ENCODE assay signal across 8 cellular contexts in the genomic region with DNA sequence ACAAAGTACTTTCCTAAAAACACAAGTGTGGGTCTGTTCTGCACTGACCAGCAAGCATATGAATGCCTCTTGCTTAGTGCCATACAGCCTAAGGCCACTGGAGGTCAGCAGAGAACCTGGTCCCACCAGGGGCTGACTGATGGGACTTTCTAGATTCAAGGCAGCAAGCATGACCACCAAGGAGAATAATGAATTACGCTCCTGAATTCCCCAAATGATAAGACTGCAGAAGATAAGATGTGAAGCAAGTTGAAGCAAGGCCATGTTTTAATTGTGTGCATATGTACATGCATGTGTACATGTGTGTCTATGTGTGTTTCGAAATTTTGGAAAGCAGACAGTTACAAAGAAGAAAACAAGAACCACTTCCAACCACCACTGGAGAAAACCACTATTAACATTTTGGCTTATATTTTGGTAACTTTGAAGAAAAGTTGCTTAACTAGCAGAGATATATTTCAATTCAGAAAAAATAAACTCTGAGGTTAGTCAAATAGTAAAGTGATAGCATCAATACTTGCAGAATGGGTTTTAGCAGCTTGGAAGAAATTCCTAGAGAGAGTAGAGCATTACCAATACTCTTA.
DNase-seq lines count a peak whose midpoint lies in the region; ATAC-seq, FAIRE-seq and TF ChIP-seq lines count a peak whose summit lies in the region.

No MANE protein-coding gene starts in this region.

- H3K27ac ChIP-seq in DND-41 (ENCODE audit: low read length) (no peak overlapping the region), Panc1 (ENCODE audit: low read length) (no peak overlapping the region), testis (no peak overlapping the region)

- peak; percentile 84 for TF ChIP-seq CTCF in DND-41 (IDR thresholded peaks at IDR 0.05; ENCODE audit: borderline replicate concordance, extremely low read depth, low read length, poor library complexity, severe bottlenecking)
- TF ChIP-seq CTCF in Panc1 (IDR thresholded peaks at IDR 0.05) = peak; percentile 88
- TF ChIP-seq CTCF in fibroblast of the aortic adventitia (IDR thresholded peaks at IDR 0.05; ENCODE audit: insufficient read depth, low read length) = peak; percentile 99
- TF ChIP-seq CTCF in testis (IDR thresholded peaks at IDR 0.05) = peak in 2 of 3 experiments; percentile 65 to 82

- BruUV-seq in Panc1 (replicated peaks; lab: Mats Ljungman, UMichigan) = no TSS peak

- peaks cover 3% of the 10 kb centered on the region; the same call in 1 of the 2 replicates for H3K79me2 ChIP-seq in DND-41 (ENCODE audit: insufficient read depth, low read length)

- no peak overlapping the region for H3K9ac ChIP-seq in DND-41 (ENCODE audit: low read depth, low read length)

- H3K36me3 ChIP-seq in DND-41 (ENCODE audit: insufficient read depth, low read length) (peaks cover 22% of the 10 kb centered on the region; the same call in 1 of the 2 replicates), Panc1 (ENCODE audit: control insufficient read depth, insufficient read depth, low read length) (no peaks in the 10 kb centered on the region; the same call in 1 of the 2 replicates), testis (ENCODE audit: low read depth, missing control alignments) (no peaks in the 10 kb centered on the region)

- H3K9me3 ChIP-seq in DND-41 (ENCODE audit: insufficient read depth, low read length, severe bottlenecking) (peaks cover 6% of the 10 kb centered on the region), Panc1 (ENCODE audit: control insufficient read depth, insufficient read depth, low read depth, low read length) (no peaks in the 10 kb centered on the region), testis (no peaks in the 10 kb centered on the region)

- H3K4me2 ChIP-seq in DND-41 (ENCODE audit: insufficient read depth, low read length) = no peak overlapping the region

- FAIRE-seq in HTR-8/SVneo (lab: Jason Lieb, UNC) = no peak

- peak; percentile 58 for DNase-seq in DND-41
- peak; percentile 43 for DNase-seq in HTR-8/SVneo (ENCODE audit: insufficient read length, low spot score)
- DNase-seq in Panc1 (ENCODE audit: low read depth, low spot score) = peak; percentile 72
- DNase-seq in activated T-helper 1 cell treated with Interleukin-2 at 50 U/mL for 16 hours (ENCODE audit: low read depth) = peak; percentile 31
- DNase-seq in fibroblast of the aortic adventitia (ENCODE audit: low read depth) = peak; percentile 82
- peak in 48 of 56 donors; percentile 3 to 80 (median 40) for DNase-seq in nucleus accumbens (lab: John Stamatoyannopoulos, UW)
- peak; percentile 83 for DNase-seq in testis

- H3K27me3 ChIP-seq in DND-41 (ENCODE audit: insufficient read depth, low read length, poor library complexity) = no peaks in the 10 kb centered on the region
- H3K27me3 ChIP-seq in Panc1 (ENCODE audit: control insufficient read depth, insufficient read depth, low read length) = no peaks in the 10 kb centered on the region
- no peaks in the 10 kb centered on the region for H3K27me3 ChIP-seq in testis

- H3K4me3 ChIP-seq in DND-41 (ENCODE audit: low read depth in 1 of 2, low read length in 2 of 2) = no peak overlapping the region
- no peak overlapping the region for H3K4me3 ChIP-seq in Panc1 (ENCODE audit: low read depth in 2 of 2, low read length in 2 of 2)
- H3K4me3 ChIP-seq in fibroblast of the aortic adventitia (ENCODE audit: low read depth, low read length) = no peak overlapping the region
- H3K4me3 ChIP-seq in testis = no peak overlapping the region

- 69 to 74% methylated on average over 2 of the region's 2 CpGs for WGBS in testis, 2 donors

- H3K4me1 ChIP-seq in DND-41 (ENCODE audit: insufficient read depth, low read length) (no peaks in the 10 kb centered on the region), Panc1 (ENCODE audit: control insufficient read depth, insufficient read depth, low read length) (no peaks in the 10 kb centered on the region), testis (no peaks in the 10 kb centered on the region)

- in situ Hi-C loops in Panc1 (cut with HindIII; ENCODE audit: low pct_unique_long_range_greater_than_20kb, low sequenced_read_pairs) = no loop called here

- CTCF ChIA-PET in Panc1 (lab: Charles Lee) = no interaction called here

- no peak for TF ChIP-seq POLR2A in testis (IDR thresholded peaks at IDR 0.05)

- H4K20me1 ChIP-seq in DND-41 (ENCODE audit: insufficient read depth, low read length) = no peaks in the 10 kb centered on the region; the same call in 1 of the 2 replicates

- no peak overlapping the region for H2AFZ ChIP-seq in DND-41 (ENCODE audit: low read depth, low read length)

- ATAC-seq in DND-41 (ENCODE audit: insufficient read depth, low read depth) = peak; percentile 85
- peak; percentile 76 for ATAC-seq in GM21515 (IDR thresholded peaks at IDR 0.05; ENCODE audit: unreplicated experiment)
- peak; percentile 95 for ATAC-seq in Panc1

- intact Hi-C loops in Panc1 (cut with micrococcal nuclease; ENCODE audit: unreplicated experiment) (loop anchor here (2.0 to 10.0 kb wide), 3 partner anchors 195 to 567 kb away; no protein-coding TSS in a partner anchor), testis (cut with DNase I; ENCODE audit: low total_unique reads) (no loop called here)

- POLR2A ChIA-PET in Panc1 (lab: Charles Lee) = no interaction called here

Comparison
In these comparisons a context has a peak if more than half of its experiments do, and no peak if none do; other contexts are left out.
1. DNase-seq: peak in every context shown above with its lines; median percentile 83 in testis; 82 in fibroblast of the aortic adventitia; 72 in Panc1; 58 in DND-41; 43 in HTR-8/SVneo; 40 in nucleus accumbens; 31 in activated T-helper 1 cell treated with Interleukin-2 at 50 U/mL for 16 hours.